ENCODE assay signal across 12 cellular contexts in the genomic region with DNA sequence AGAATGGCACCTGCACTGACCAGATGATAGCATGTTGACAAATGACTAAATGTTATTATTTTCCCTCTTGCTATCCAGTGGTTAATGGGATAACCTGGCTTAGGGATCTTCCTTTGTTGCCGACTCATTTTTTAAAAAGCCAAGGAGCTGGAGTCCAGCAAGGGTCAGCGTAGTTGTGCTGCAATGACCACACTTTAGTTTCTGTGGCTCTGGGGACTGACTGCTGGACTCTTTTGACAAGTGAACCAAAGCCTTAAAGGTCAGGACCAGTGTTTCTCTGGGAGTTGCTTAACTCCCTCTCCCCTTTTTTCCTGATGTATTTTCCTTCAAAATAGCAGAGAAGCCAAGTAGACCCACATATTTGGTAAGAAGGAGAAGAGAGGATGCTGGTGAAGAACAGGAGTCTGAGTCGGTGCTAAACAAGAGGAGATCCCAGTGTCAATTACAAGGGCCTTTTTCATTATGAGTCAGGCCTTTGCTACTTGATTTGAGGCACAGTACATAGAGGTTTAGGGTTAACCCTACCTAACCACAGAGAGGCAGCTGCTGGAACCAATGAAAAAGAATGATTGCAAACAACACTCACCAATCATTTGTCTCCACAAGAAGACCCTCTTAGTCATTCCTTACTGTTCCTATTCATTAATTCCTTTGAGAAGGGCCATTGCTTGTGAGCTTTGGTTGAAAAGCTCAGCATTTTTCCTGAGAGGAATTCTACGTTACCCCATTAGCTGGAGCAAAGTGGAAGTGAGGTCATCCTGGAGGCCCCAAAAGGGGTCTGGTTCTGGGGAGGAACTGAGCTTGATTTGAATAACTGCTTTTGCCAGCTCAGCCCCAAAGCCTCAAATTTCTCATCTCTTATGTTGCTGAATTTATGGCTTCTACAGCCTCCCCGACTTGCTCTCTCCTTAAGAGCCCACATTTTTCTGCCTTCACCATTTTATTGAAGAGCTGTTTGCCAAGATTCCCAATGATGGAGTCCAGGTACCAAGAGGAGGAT.
DNase-seq lines count a peak whose midpoint lies in the region; ATAC-seq and TF ChIP-seq lines count a peak whose summit lies in the region.
"Had no signal": no experiment of that assay in that cellular context is flagged by ENCODE, and none has a peak within 500 bp of the region (broad histone marks: within the 10 kb centered on the region; RNA-seq: fewer than 3 reads in every experiment).

No MANE protein-coding gene starts in this region.

- H3K4me3 ChIP-seq in kidney epithelial cell (ENCODE audit: low read depth, low read length), result no peak overlapping the region
- H3K4me3 ChIP-seq: spleen had no signal

- H3K27me3 ChIP-seq in kidney epithelial cell (ENCODE audit: control insufficient read depth, insufficient read depth, low read length), result no peaks in the 10 kb centered on the region
- H3K27me3 ChIP-seq: spleen had no signal

- no peak for TF ChIP-seq CTCF in kidney epithelial cell (IDR thresholded peaks at IDR 0.05; ENCODE audit: insufficient read depth, low read length, poor library complexity, severe bottlenecking)

- DNase-seq in kidney epithelial cell (ENCODE audit: low read depth) (peak; percentile 14), cerebellar cortex (ENCODE audit: low spot score) (no peak), putamen (ENCODE audit: low spot score) (no peak), GM03348 (ENCODE audit: low spot score) (no peak), KG1 (lab: John Stamatoyannopoulos, UW) (no peak)
- DNase-seq: activated CD8-positive, alpha-beta memory T cell treated with anti-CD3 and anti-CD28 coated beads, Interleukin-2, amount 50 U/mL, for 4 hours; NCI-H1930; spleen had no signal

- H3K36me3 ChIP-seq in kidney epithelial cell (ENCODE audit: control insufficient read depth, insufficient read depth, low read length), result no peaks in the 10 kb centered on the region
- H3K36me3 ChIP-seq: spleen had no signal

- peak; percentile 100 for ATAC-seq in GM18907 (IDR thresholded peaks at IDR 0.05; ENCODE audit: unreplicated experiment)
- ATAC-seq in GM21576 (IDR thresholded peaks at IDR 0.05; ENCODE audit: unreplicated experiment), result peak; percentile 87
- peak; percentile 95 for ATAC-seq in HG03175 (IDR thresholded peaks at IDR 0.05; ENCODE audit: unreplicated experiment)
- ATAC-seq: HCT116 had no signal
